In the genomic region with DNA sequence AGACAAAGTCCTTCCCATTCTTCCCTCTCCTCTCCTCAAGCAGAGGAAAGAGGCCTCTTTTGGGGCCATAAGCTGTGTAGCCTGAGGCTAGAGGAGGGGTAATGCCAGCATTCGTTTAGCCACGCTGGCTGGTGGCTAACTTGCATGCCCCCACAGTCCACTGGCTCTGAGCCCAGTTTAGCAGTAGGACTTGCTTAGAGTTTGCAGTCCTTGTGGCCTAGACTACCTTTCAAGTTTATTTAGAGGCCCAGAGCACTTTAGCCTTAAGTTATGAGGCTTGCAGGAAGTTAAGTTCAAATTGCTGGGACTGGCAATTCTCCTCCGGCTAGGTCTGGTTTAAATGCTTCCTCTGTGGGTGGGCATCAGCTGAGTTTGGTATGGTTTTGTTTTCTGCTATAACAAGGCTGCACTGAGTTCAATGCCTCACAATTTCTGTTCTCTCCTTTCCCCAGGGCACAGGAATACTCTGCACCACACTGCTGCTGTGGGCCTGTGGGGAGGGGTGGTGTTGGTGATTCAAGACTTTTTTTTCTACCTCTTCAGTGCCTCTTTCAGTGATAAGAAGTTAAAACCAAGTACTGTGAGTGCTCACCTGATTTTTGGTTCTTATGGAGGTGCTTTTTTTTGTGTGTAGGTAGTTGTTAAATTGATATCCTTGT, we compare ENCODE assay signal across 23 cellular contexts.
"Had no signal": no experiment of that assay in that cellular context is flagged by ENCODE, and none has a peak within 500 bp of the region (broad histone marks: within the 10 kb centered on the region; RNA-seq: fewer than 3 reads in every experiment).

No MANE protein-coding gene starts in this region.

- H3K4me1 Mint-ChIP-seq: activated CD4-positive, alpha-beta T cell treated with anti-CD3 and anti-CD28 coated beads, Interleukin-2, amount 10 ng/mL, durations not matched to agents 7 days and 5 days; activated naive CD4-positive, alpha-beta T cell treated with anti-CD3 and anti-CD28 coated beads, Interleukin-2, amount 10 ng/mL, durations not matched to agents 7 days and 5 days; activated naive CD8-positive, alpha-beta T cell treated with anti-CD3 and anti-CD28 coated beads for 36 hours; activated T-helper 17 cell treated with anti-CD3 and anti-CD28 coated beads, Interleukin-2, amount 50 U/mL, for 72 hours had no signal

- H3K36me3 ChIP-seq: brain microvascular endothelial cell had no signal

- H3K27me3 Mint-ChIP-seq: activated CD4-positive, alpha-beta memory T cell treated with anti-CD3 and anti-CD28 coated beads for 36 hours; activated CD4-positive, alpha-beta T cell treated with anti-CD3 and anti-CD28 coated beads, Interleukin-2, amount 10 ng/mL, durations not matched to agents 7 days and 5 days had no signal

- H3K27ac ChIP-seq: brain microvascular endothelial cell, RWPE1 had no signal

- H3K27me3 ChIP-seq: brain microvascular endothelial cell had no signal

- ATAC-seq: activated T-helper 17 cell treated with anti-CD3 and anti-CD28 coated beads, Interleukin-2, amount 50 U/mL, for 72 hours had no signal

- H3K36me3 Mint-ChIP-seq: activated CD4-positive, alpha-beta memory T cell treated with anti-CD3 and anti-CD28 coated beads for 36 hours; activated naive CD4-positive, alpha-beta T cell treated with anti-CD3 and anti-CD28 coated beads, Interleukin-2, amount 10 ng/mL, durations not matched to agents 7 days and 5 days; activated naive CD8-positive, alpha-beta T cell treated with anti-CD3 and anti-CD28 coated beads for 36 hours had no signal

- H3K9me3 Mint-ChIP-seq: activated CD4-positive, alpha-beta T cell treated with anti-CD3 and anti-CD28 coated beads, Interleukin-2, amount 10 ng/mL, durations not matched to agents 7 days and 5 days; activated naive CD4-positive, alpha-beta T cell treated with anti-CD3 and anti-CD28 coated beads, Interleukin-2, amount 10 ng/mL, durations not matched to agents 7 days and 5 days; activated naive CD8-positive, alpha-beta T cell treated with anti-CD3 and anti-CD28 coated beads for 36 hours had no signal

- DNase-seq: activated CD4-positive, alpha-beta memory T cell treated with anti-CD3 and anti-CD28 coated beads for 36 hours; activated CD4-positive, alpha-beta T cell treated with anti-CD3 and anti-CD28 coated beads, Interleukin-2, amount 10 ng/mL, durations not matched to agents 7 days and 5 days; activated CD4-positive, CD25-positive, alpha-beta regulatory T cell; activated CD8-positive, alpha-beta memory T cell treated with anti-CD3 and anti-CD28 coated beads for 24 hours; activated gamma-delta T cell treated with Interleukin-2 at 50 U/mL for 16 hours; activated naive CD4-positive, alpha-beta T cell treated with anti-CD3 and anti-CD28 coated beads, Interleukin-2, amount 10 ng/mL, durations not matched to agents 7 days and 5 days; activated naive CD8-positive, alpha-beta T cell treated with anti-CD3 and anti-CD28 coated beads for 36 hours; activated T-cell treated with anti-CD3 and anti-CD28 coated beads, Interleukin-2, amount 50 U/mL, for 48 hours; brain microvascular endothelial cell; cerebellar nuclear complex; NCI-H1048; NCI-H146; NCI-H187 treated with DMSO at 0.1 percent for 48 hours; NCI-H2081 treated with DMSO at 0.1 percent for 48 hours; NCI-H2227 treated with DMSO at 0.1 percent for 48 hours; NCI-H446 treated with DMSO at 0.1 percent for 48 hours; NCI-H524 treated with DMSO at 0.1 percent for 48 hours; NCI-H774; SHP77; T-helper 2 cell; T1000 had no signal

- H3K4me3 Mint-ChIP-seq: activated CD4-positive, alpha-beta memory T cell treated with anti-CD3 and anti-CD28 coated beads for 36 hours; activated CD4-positive, alpha-beta T cell treated with anti-CD3 and anti-CD28 coated beads, Interleukin-2, amount 10 ng/mL, durations not matched to agents 7 days and 5 days; activated naive CD4-positive, alpha-beta T cell treated with anti-CD3 and anti-CD28 coated beads, Interleukin-2, amount 10 ng/mL, durations not matched to agents 7 days and 5 days; activated naive CD8-positive, alpha-beta T cell treated with anti-CD3 and anti-CD28 coated beads for 36 hours; activated T-helper 17 cell treated with anti-CD3 and anti-CD28 coated beads, Interleukin-2, amount 50 U/mL, for 72 hours had no signal

- H3K27ac Mint-ChIP-seq: activated CD4-positive, alpha-beta memory T cell treated with anti-CD3 and anti-CD28 coated beads for 36 hours; activated CD4-positive, alpha-beta T cell treated with anti-CD3 and anti-CD28 coated beads, Interleukin-2, amount 10 ng/mL, durations not matched to agents 7 days and 5 days; activated naive CD4-positive, alpha-beta T cell treated with anti-CD3 and anti-CD28 coated beads, Interleukin-2, amount 10 ng/mL, durations not matched to agents 7 days and 5 days; activated naive CD8-positive, alpha-beta T cell treated with anti-CD3 and anti-CD28 coated beads for 36 hours; activated T-helper 17 cell treated with anti-CD3 and anti-CD28 coated beads, Interleukin-2, amount 50 U/mL, for 72 hours had no signal
